12 cellular contexts compared by ENCODE assay signal in genomic region chr18:35415511-35416427, GRCh38. TPM values are rescaled to one million over a fixed set of nuclear protein-coding genes. Genes with fewer than 3 reads are reported as not detected.
DNase-seq lines count a peak whose midpoint lies in the region; ATAC-seq lines count a peak whose summit lies in the region.
"Had no signal": no experiment of that assay in that cellular context is flagged by ENCODE, and none has a peak within 500 bp of the region (broad histone marks: within the 10 kb centered on the region; RNA-seq: fewer than 3 reads in every experiment).

No MANE protein-coding gene starts in this region.

- POLR2A ChIA-PET in activated CD4-positive, alpha-beta T cell treated with anti-CD3 and anti-CD28 coated beads for 36 hours (lab: Charles Lee): no interaction called here
- POLR2A ChIA-PET in activated CD8-positive, alpha-beta T cell treated with anti-CD3 and anti-CD28 coated beads, Interleukin-2, amount 10 ng/mL, durations not matched to agents 7 days and 5 days (lab: Charles Lee): no interaction called here

- H3K27ac Mint-ChIP-seq in activated CD4-positive, alpha-beta T cell treated with anti-CD3 and anti-CD28 coated beads for 36 hours: peak overlapping the region; percentile 59
- no peak overlapping the region for H3K27ac Mint-ChIP-seq in activated CD8-positive, alpha-beta T cell treated with anti-CD3 and anti-CD28 coated beads, Interleukin-2, amount 10 ng/mL, durations not matched to agents 7 days and 5 days

- peak; percentile 66 for ATAC-seq in activated CD4-positive, alpha-beta T cell treated with anti-CD3 and anti-CD28 coated beads for 36 hours
- ATAC-seq in HG03354 (IDR thresholded peaks at IDR 0.05; ENCODE audit: poor library complexity, severe bottlenecking, unreplicated experiment): peak; percentile 43
- ATAC-seq in activated CD8-positive, alpha-beta T cell treated with anti-CD3 and anti-CD28 coated beads, Interleukin-2, amount 10 ng/mL, durations not matched to agents 7 days and 5 days: no peak
- ATAC-seq in sciatic nerve: peak; percentile 53

- H3K27me3 Mint-ChIP-seq in activated CD4-positive, alpha-beta T cell treated with anti-CD3 and anti-CD28 coated beads for 36 hours: peaks cover 4% of the 10 kb centered on the region
- no peaks in the 10 kb centered on the region for H3K27me3 Mint-ChIP-seq in activated CD8-positive, alpha-beta T cell treated with anti-CD3 and anti-CD28 coated beads, Interleukin-2, amount 10 ng/mL, durations not matched to agents 7 days and 5 days (ENCODE audit: low read depth)

- intact Hi-C loops in activated CD4-positive, alpha-beta T cell treated with anti-CD3 and anti-CD28 coated beads for 36 hours (cut with DNase I, micrococcal nuclease): no loop called here
- intact Hi-C loops in sciatic nerve (cut with DNase I): loop anchor here (10.0 kb wide), 1 partner anchor 169 kb away; the partner anchor contains the start of gene GALNT1

- no peaks in the 10 kb centered on the region for H3K36me3 Mint-ChIP-seq in activated CD4-positive, alpha-beta T cell treated with anti-CD3 and anti-CD28 coated beads for 36 hours (ENCODE audit: low read depth)
- H3K36me3 Mint-ChIP-seq in activated CD8-positive, alpha-beta T cell treated with anti-CD3 and anti-CD28 coated beads, Interleukin-2, amount 10 ng/mL, durations not matched to agents 7 days and 5 days (ENCODE audit: low read depth): no peaks in the 10 kb centered on the region

- peaks cover 13% of the 10 kb centered on the region for H3K9me3 Mint-ChIP-seq in activated CD4-positive, alpha-beta T cell treated with anti-CD3 and anti-CD28 coated beads for 36 hours (ENCODE audit: low read depth)
- peaks cover 6% of the 10 kb centered on the region for H3K9me3 Mint-ChIP-seq in activated CD8-positive, alpha-beta T cell treated with anti-CD3 and anti-CD28 coated beads, Interleukin-2, amount 10 ng/mL, durations not matched to agents 7 days and 5 days (ENCODE audit: insufficient read depth)

- peak overlapping the region; percentile 3 for H3K4me3 Mint-ChIP-seq in activated CD4-positive, alpha-beta T cell treated with anti-CD3 and anti-CD28 coated beads for 36 hours
- peak overlapping the region; percentile 6 for H3K4me3 Mint-ChIP-seq in activated CD8-positive, alpha-beta T cell treated with anti-CD3 and anti-CD28 coated beads, Interleukin-2, amount 10 ng/mL, durations not matched to agents 7 days and 5 days

- CTCF ChIA-PET in activated CD4-positive, alpha-beta T cell treated with anti-CD3 and anti-CD28 coated beads for 36 hours (lab: Charles Lee): no interaction called here
- CTCF ChIA-PET in activated CD8-positive, alpha-beta T cell treated with anti-CD3 and anti-CD28 coated beads, Interleukin-2, amount 10 ng/mL, durations not matched to agents 7 days and 5 days (lab: Charles Lee): interaction anchor here (1.0 to 2.1 kb wide), 2 partner anchors 8 to 29 kb away, joined by 4 to 5 read pairs; no protein-coding TSS in a partner anchor

- H3K4me1 Mint-ChIP-seq in activated CD4-positive, alpha-beta T cell treated with anti-CD3 and anti-CD28 coated beads for 36 hours: peaks cover 26% of the 10 kb centered on the region
- H3K4me1 Mint-ChIP-seq in activated CD8-positive, alpha-beta T cell treated with anti-CD3 and anti-CD28 coated beads, Interleukin-2, amount 10 ng/mL, durations not matched to agents 7 days and 5 days (ENCODE audit: low read depth): peaks cover 22% of the 10 kb centered on the region

- no peak for DNase-seq in activated CD4-positive, alpha-beta T cell treated with anti-CD3 and anti-CD28 coated beads for 36 hours
- no peak for DNase-seq in activated CD4-positive, alpha-beta T cell treated with anti-CD3 and anti-CD28 coated beads for 1 hour
- DNase-seq in activated CD8-positive, alpha-beta T cell treated with anti-CD3 and anti-CD28 coated beads, Interleukin-2, amount 10 ng/mL, durations not matched to agents 7 days and 5 days: no peak
- DNase-seq in sciatic nerve (ENCODE audit: low spot score) (no peak), DMS79 (lab: John Stamatoyannopoulos, UW) (no peak), NCI-H446 treated with DMSO at 0.1 percent for 48 hours (lab: John Stamatoyannopoulos, UW) (no peak), NCI-H2029 (lab: John Stamatoyannopoulos, UW) (no peak)
- DNase-seq: activated CD8-positive, alpha-beta memory T cell treated with anti-CD3 and anti-CD28 coated beads, Interleukin-2, amount 50 U/mL, for 4 hours; foreskin melanocyte; NCI-H1436; occipital lobe had no signal

RNA-seq across cellular contexts. Expression of gene ZNF396, which starts 38.6 kb away (rescaled TPM):
- 1 to 10 TPM in 1 of 2 experiments, under 1 TPM in 1; 0.47 to 1.1 TPM for total RNA-seq in activated CD4-positive, alpha-beta T cell treated with anti-CD3 and anti-CD28 coated beads for 36 hours
- total RNA-seq in activated CD8-positive, alpha-beta T cell treated with anti-CD3 and anti-CD28 coated beads, Interleukin-2, amount 10 ng/mL, durations not matched to agents 7 days and 5 days: under 1 TPM; 0.32 to 0.60 TPM
- 4.1 TPM for total RNA-seq in sciatic nerve
